Comparison of ENCODE assay signal across 24 cellular contexts in the genomic region with DNA sequence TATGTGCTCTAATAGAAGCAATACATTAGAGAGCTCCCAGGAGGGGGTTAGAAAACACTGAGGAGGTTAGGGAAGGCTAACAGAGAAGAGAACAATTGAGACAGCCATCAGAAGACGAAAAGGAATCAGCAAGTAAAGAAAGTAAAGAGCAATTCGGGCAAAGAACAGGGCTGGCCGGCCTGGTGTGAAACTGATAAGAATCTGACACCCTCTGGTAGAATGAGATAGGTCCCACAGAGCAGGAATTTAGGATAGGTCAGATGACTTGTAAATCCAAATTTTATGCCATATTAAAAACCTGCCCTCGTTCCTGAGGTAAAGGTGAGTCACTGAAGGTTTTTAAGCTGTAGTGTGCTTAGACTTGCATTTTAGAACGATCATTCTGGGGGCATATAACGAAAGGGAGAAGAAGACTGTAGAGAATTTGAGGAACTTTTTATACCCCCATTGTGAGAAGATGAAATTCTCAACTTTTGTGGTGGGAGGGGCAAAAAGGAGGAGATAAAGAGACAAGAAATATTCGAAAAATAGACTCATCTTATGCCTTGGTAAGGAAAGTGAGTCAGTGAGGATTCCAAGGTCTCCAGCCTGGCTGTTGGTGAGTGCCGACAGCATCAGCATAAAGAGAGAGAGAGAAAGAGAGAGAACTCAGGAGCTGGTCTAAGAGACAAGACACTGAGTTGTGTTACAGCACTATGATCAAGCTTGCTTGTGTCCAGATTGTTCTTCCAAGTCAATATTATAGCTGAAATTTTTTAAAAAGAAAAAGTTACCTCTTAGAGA. TPM values are rescaled to one million over a fixed set of nuclear protein-coding genes. Genes with fewer than 3 reads are reported as not detected.
DNase-seq lines count a peak whose midpoint lies in the region; ATAC-seq and TF ChIP-seq lines count a peak whose summit lies in the region.
"Had no signal": no experiment of that assay in that cellular context is flagged by ENCODE, and none has a peak within 500 bp of the region (broad histone marks: within the 10 kb centered on the region; RNA-seq: fewer than 3 reads in every experiment).

No MANE protein-coding gene starts in this region.

- peak overlapping the region; percentile 34 for H3K9ac ChIP-seq in iPS-18a (ENCODE audit: low read length)
- H3K9ac ChIP-seq: parathyroid adenoma had no signal

- peaks cover 29% of the 10 kb centered on the region for H3K4me1 ChIP-seq in iPS-18a (ENCODE audit: control insufficient read depth, low read depth, low read length)
- H3K4me1 ChIP-seq: body of pancreas, parathyroid adenoma, vagina had no signal

- no peaks in the 10 kb centered on the region for H3K9me3 ChIP-seq in iPS-18a (ENCODE audit: control insufficient read depth, low read depth, low read length)
- H3K9me3 ChIP-seq: body of pancreas, heart right ventricle, suprapubic skin, vagina had no signal

- peak overlapping the region; percentile 77 for H3K27ac ChIP-seq in iPS-18a (ENCODE audit: low read length)
- H3K27ac ChIP-seq: body of pancreas, parathyroid adenoma, suprapubic skin, vagina had no signal

- peak overlapping the region; percentile 9 for H3K4me3 Mint-ChIP-seq in WTC11
- H3K4me3 Mint-ChIP-seq: activated CD8-positive, alpha-beta T cell treated with anti-CD3 and anti-CD28 coated beads for 36 hours; CD4-positive, CD25-positive, alpha-beta regulatory T cell had no signal

- TF ChIP-seq CTCF in WTC11 (IDR thresholded peaks at IDR 0.05), result no peak

- peak overlapping the region; percentile 39 for H3K4me3 ChIP-seq in iPS-18a (ENCODE audit: low read length)
- H3K4me3 ChIP-seq: body of pancreas, heart right ventricle, suprapubic skin, vagina had no signal

- peak; percentile 11 for ATAC-seq in HG02870 (IDR thresholded peaks at IDR 0.05; ENCODE audit: unreplicated experiment)
- peak; percentile 40 for ATAC-seq in WTC11
- no peak for ATAC-seq in HG03457 (IDR thresholded peaks at IDR 0.05; ENCODE audit: unreplicated experiment)
- ATAC-seq in GM18861 (IDR thresholded peaks at IDR 0.05; ENCODE audit: unreplicated experiment), result no peak
- no peak for ATAC-seq in HG03039 (IDR thresholded peaks at IDR 0.05; ENCODE audit: unreplicated experiment)
- ATAC-seq: activated CD8-positive, alpha-beta T cell treated with anti-CD3 and anti-CD28 coated beads for 36 hours; body of pancreas had no signal

- peaks cover 6% of the 10 kb centered on the region; the same call in 1 of the 2 replicates for H3K27me3 Mint-ChIP-seq in WTC11 (ENCODE audit: low read depth)
- H3K27me3 Mint-ChIP-seq: activated CD8-positive, alpha-beta T cell treated with anti-CD3 and anti-CD28 coated beads for 36 hours; CD4-positive, CD25-positive, alpha-beta regulatory T cell; stimulated activated naive B cell treated with anti-CD40 and anti-IgM and Interleukin-4, amounts not matched to agents 10 μg/mL and 1 μg/mL and 100 μg/mL, for 72 hours had no signal

- CTCF ChIA-PET in WTC11 (lab: Charles Lee), result interaction anchor here (0.5 to 0.7 kb wide), 2 partner anchors 10 to 231 kb away, joined by 3 read pairs; no protein-coding TSS in a partner anchor

- H3K9me3 Mint-ChIP-seq in WTC11, result 0 out of 2 replicates have a peak, but pooled peaks cover 13% of the 10 kb centered on the region
- H3K9me3 Mint-ChIP-seq: activated CD8-positive, alpha-beta T cell treated with anti-CD3 and anti-CD28 coated beads for 36 hours; stimulated activated naive B cell treated with anti-CD40 and anti-IgM and Interleukin-4, amounts not matched to agents 10 μg/mL and 1 μg/mL and 100 μg/mL, for 72 hours had no signal

- peak overlapping the region; percentile 98 for H3K27ac Mint-ChIP-seq in WTC11
- H3K27ac Mint-ChIP-seq: activated CD8-positive, alpha-beta T cell treated with anti-CD3 and anti-CD28 coated beads for 36 hours; CD4-positive, CD25-positive, alpha-beta regulatory T cell had no signal

- H3K36me3 Mint-ChIP-seq in WTC11, result no peaks in the 10 kb centered on the region
- H3K36me3 Mint-ChIP-seq: CD4-positive, CD25-positive, alpha-beta regulatory T cell had no signal

- POLR2A ChIA-PET in WTC11 (lab: Charles Lee), result interaction anchor here (0.6 to 1.3 kb wide), 2 partner anchors 51 to 287 kb away, joined by 3 to 5 read pairs; a partner anchor contains a TSS

- no peaks in the 10 kb centered on the region for H3K27me3 ChIP-seq in iPS-18a (ENCODE audit: control insufficient read depth, insufficient read depth, low read length)
- H3K27me3 ChIP-seq: body of pancreas, heart right ventricle, suprapubic skin, vagina had no signal

- H3K36me3 ChIP-seq in iPS-18a (ENCODE audit: control insufficient read depth, low read depth, low read length), result no peaks in the 10 kb centered on the region
- H3K36me3 ChIP-seq: heart right ventricle, suprapubic skin, vagina had no signal

- H3K4me1 Mint-ChIP-seq in WTC11, result peaks cover 54% of the 10 kb centered on the region

- DNase-seq in WTC11 (ENCODE audit: low spot score) (no peak), putamen (ENCODE audit: low spot score) (no peak)
- DNase-seq: activated CD4-positive, alpha-beta T cell treated with anti-CD3 and anti-CD28 coated beads for 1 hour; activated CD8-positive, alpha-beta T cell treated with anti-CD3 and anti-CD28 coated beads for 36 hours; activated effector memory CD4-positive, alpha-beta T cell treated with Interleukin-2 at 50 U/mL for 16 hours; body of pancreas; CD4-positive, CD25-positive, alpha-beta regulatory T cell; cerebellar nuclear complex; heart right ventricle; NCI-H2081 treated with DMSO at 0.1 percent for 48 hours; NCI-H446; right cardiac atrium; stimulated activated CD4-positive, alpha-beta T cell treated with anti-CD3 and anti-CD28 coated beads, Interleukin-12 subunit alpha, Interleukin-12 subunit beta, amount 100 ng/mL, for 4 hours; stimulated activated CD4-positive, alpha-beta T cell treated with anti-CD3 and anti-CD28 coated beads, Interleukin-4, amount 100 ng/mL, for 24 hours; T-helper 1 cell had no signal

TF ChIP-seq in WTC11, 78 proteins besides CTCF, POLR2A, EP300 and RAD21 (continues in another document):
- TF ChIP-seq ZNF232 (CRISPR knock-in tag; IDR thresholded peaks at IDR 0.05), result no peak
- no peak for TF ChIP-seq ZNF263 (CRISPR knock-in tag; IDR thresholded peaks at IDR 0.05; ENCODE audit: low read depth)
- no peak for TF ChIP-seq OVOL2 (CRISPR knock-in tag; IDR thresholded peaks at IDR 0.05; ENCODE audit: borderline replicate concordance)
- no peak for TF ChIP-seq FOXP1 (CRISPR knock-in tag; IDR thresholded peaks at IDR 0.05; ENCODE audit: borderline replicate concordance)
- TF ChIP-seq, protein P1, sequence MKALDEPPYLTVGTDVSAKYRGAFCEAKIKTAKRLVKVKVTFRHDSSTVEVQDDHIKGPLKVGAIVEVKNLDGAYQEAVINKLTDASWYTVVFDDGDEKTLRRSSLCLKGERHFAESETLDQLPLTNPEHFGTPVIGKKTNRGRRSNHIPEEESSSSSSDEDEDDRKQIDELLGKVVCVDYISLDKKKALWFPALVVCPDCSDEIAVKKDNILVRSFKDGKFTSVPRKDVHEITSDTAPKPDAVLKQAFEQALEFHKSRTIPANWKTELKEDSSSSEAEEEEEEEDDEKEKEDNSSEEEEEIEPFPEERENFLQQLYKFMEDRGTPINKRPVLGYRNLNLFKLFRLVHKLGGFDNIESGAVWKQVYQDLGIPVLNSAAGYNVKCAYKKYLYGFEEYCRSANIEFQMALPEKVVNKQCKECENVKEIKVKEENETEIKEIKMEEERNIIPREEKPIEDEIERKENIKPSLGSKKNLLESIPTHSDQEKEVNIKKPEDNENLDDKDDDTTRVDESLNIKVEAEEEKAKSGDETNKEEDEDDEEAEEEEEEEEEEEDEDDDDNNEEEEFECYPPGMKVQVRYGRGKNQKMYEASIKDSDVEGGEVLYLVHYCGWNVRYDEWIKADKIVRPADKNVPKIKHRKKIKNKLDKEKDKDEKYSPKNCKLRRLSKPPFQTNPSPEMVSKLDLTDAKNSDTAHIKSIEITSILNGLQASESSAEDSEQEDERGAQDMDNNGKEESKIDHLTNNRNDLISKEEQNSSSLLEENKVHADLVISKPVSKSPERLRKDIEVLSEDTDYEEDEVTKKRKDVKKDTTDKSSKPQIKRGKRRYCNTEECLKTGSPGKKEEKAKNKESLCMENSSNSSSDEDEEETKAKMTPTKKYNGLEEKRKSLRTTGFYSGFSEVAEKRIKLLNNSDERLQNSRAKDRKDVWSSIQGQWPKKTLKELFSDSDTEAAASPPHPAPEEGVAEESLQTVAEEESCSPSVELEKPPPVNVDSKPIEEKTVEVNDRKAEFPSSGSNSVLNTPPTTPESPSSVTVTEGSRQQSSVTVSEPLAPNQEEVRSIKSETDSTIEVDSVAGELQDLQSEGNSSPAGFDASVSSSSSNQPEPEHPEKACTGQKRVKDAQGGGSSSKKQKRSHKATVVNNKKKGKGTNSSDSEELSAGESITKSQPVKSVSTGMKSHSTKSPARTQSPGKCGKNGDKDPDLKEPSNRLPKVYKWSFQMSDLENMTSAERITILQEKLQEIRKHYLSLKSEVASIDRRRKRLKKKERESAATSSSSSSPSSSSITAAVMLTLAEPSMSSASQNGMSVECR (CRISPR knock-in tag; IDR thresholded peaks at IDR 0.05; ENCODE audit: borderline replicate concordance), result no peak
- TF ChIP-seq, protein P2, sequence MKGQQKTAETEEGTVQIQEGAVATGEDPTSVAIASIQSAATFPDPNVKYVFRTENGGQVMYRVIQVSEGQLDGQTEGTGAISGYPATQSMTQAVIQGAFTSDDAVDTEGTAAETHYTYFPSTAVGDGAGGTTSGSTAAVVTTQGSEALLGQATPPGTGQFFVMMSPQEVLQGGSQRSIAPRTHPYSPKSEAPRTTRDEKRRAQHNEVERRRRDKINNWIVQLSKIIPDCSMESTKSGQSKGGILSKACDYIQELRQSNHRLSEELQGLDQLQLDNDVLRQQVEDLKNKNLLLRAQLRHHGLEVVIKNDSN (CRISPR knock-in tag; IDR thresholded peaks at IDR 0.05), result no peak

RNA-seq across cellular contexts. Expression of a gene that starts 51.3 kb away (rescaled TPM):
- 143 to 165 TPM (median 146 TPM) in 3 replicates for total RNA-seq in WTC11 (2021)

RNA-seq across cellular contexts. Expression of a gene that starts 51.5 kb away (rescaled TPM):
- 12.0 to 13.5 TPM (median 12.8 TPM) in 3 replicates for total RNA-seq in WTC11 (2021)

Comparison
In these comparisons a context has a peak if more than half of its experiments do, and no peak if none do; other contexts are left out.
1. ATAC-seq: peak in HG02870 (single experiment) and WTC11 (single experiment); none in HG03457 (single experiment), GM18861 (single experiment) and HG03039 (single experiment).